Comparison of ENCODE assay signal across 1 cellular context in the genomic region with DNA sequence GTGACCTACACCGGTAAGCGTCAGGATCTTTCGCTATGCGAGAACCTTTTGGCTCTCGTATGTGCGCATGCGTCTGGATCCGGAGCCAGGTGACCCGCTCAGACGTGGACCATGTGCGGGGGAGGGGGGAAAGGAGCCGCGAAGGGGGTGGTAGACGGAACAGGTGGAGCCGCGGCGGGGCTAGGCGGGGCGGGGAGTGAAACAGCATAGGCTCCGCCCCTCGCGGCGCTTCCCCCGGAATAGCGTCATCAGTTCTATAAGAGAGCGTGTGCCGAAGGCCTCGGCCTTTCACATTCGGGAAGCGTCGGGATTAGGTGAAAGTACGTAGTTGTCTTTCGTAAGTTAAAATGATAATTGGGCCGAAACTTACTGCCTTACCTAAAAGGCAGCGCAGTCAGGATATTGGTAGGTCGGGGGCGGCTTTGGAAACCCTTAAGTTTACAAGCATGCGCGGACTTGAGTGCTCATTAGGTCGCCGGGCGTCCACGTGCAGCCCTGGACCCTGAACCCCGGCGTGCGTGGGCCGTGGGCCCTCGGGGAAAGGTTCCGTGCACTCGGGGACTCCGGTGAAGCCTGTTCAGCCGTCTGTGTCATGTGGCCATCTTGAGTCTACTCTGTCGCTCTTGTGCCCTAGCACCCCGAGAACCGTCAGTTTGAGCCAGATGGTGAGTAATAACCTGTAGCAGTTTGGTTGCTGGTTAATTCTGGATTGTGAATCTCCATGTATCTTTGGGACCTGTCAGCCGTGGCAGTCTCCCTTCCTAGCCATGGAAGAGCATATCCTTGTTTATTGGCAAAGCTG.
TF ChIP-seq lines count a peak whose summit lies in the region.

No MANE protein-coding gene starts in this region.

TF ChIP-seq in WTC11, 78 proteins besides CTCF, POLR2A, EP300 and RAD21 (continued from another document and continues in another):
- TF ChIP-seq, protein P1, sequence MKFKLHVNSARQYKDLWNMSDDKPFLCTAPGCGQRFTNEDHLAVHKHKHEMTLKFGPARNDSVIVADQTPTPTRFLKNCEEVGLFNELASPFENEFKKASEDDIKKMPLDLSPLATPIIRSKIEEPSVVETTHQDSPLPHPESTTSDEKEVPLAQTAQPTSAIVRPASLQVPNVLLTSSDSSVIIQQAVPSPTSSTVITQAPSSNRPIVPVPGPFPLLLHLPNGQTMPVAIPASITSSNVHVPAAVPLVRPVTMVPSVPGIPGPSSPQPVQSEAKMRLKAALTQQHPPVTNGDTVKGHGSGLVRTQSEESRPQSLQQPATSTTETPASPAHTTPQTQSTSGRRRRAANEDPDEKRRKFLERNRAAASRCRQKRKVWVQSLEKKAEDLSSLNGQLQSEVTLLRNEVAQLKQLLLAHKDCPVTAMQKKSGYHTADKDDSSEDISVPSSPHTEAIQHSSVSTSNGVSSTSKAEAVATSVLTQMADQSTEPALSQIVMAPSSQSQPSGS (CRISPR knock-in tag; IDR thresholded peaks at IDR 0.05; ENCODE audit: borderline replicate concordance, low read depth): 0 out of 2 replicates have a peak, but pooled peaks have one; percentile 25
- TF ChIP-seq, protein P2, sequence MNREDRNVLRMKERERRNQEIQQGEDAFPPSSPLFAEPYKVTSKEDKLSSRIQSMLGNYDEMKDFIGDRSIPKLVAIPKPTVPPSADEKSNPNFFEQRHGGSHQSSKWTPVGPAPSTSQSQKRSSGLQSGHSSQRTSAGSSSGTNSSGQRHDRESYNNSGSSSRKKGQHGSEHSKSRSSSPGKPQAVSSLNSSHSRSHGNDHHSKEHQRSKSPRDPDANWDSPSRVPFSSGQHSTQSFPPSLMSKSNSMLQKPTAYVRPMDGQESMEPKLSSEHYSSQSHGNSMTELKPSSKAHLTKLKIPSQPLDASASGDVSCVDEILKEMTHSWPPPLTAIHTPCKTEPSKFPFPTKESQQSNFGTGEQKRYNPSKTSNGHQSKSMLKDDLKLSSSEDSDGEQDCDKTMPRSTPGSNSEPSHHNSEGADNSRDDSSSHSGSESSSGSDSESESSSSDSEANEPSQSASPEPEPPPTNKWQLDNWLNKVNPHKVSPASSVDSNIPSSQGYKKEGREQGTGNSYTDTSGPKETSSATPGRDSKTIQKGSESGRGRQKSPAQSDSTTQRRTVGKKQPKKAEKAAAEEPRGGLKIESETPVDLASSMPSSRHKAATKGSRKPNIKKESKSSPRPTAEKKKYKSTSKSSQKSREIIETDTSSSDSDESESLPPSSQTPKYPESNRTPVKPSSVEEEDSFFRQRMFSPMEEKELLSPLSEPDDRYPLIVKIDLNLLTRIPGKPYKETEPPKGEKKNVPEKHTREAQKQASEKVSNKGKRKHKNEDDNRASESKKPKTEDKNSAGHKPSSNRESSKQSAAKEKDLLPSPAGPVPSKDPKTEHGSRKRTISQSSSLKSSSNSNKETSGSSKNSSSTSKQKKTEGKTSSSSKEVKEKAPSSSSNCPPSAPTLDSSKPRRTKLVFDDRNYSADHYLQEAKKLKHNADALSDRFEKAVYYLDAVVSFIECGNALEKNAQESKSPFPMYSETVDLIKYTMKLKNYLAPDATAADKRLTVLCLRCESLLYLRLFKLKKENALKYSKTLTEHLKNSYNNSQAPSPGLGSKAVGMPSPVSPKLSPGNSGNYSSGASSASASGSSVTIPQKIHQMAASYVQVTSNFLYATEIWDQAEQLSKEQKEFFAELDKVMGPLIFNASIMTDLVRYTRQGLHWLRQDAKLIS (CRISPR knock-in tag; IDR thresholded peaks at IDR 0.05; ENCODE audit: borderline replicate concordance): peak; percentile 11; the same call in 1 of the 2 replicates
- TF ChIP-seq JUN (CRISPR knock-in tag; IDR thresholded peaks at IDR 0.05) (peak; percentile 89), ZBTB21 (CRISPR knock-in tag; IDR thresholded peaks at IDR 0.05; ENCODE audit: borderline replicate concordance) (peak; percentile 83), EMX1 (CRISPR knock-in tag; IDR thresholded peaks at IDR 0.05) (peak; percentile 90), KAT7 (CRISPR knock-in tag; IDR thresholded peaks at IDR 0.05; ENCODE audit: borderline replicate concordance) (no peak), ZNF232 (CRISPR knock-in tag; IDR thresholded peaks at IDR 0.05) (peak; percentile 92), RELA (CRISPR knock-in tag; IDR thresholded peaks at IDR 0.05; ENCODE audit: borderline replicate concordance) (no peak), ZNF671 (CRISPR knock-in tag; IDR thresholded peaks at IDR 0.05) (peak; percentile 95), MYBL2 (CRISPR knock-in tag; IDR thresholded peaks at IDR 0.05) (peak; percentile 14; the same call in 1 of the 2 replicates), ELF4 (CRISPR knock-in tag; IDR thresholded peaks at IDR 0.05; ENCODE audit: low read depth) (no peak), TP53 (CRISPR knock-in tag; IDR thresholded peaks at IDR 0.05) (no peak; the same call in 1 of the 2 replicates), SMAD4 (CRISPR knock-in tag; IDR thresholded peaks at IDR 0.05) (0 out of 2 replicates have a peak, but pooled peaks have one; percentile 33), NFYB (CRISPR knock-in tag; conservative IDR thresholded peaks at IDR 0.05; ENCODE audit: low read depth) (no peak), ZNF317 (CRISPR knock-in tag; IDR thresholded peaks at IDR 0.05; ENCODE audit: borderline replicate concordance, low read depth) (no peak), NFE2L1 (CRISPR knock-in tag; IDR thresholded peaks at IDR 0.05) (no peak), ZNF396 (CRISPR knock-in tag; IDR thresholded peaks at IDR 0.05; ENCODE audit: borderline replicate concordance) (no peak), NR3C1 (CRISPR knock-in tag; conservative IDR thresholded peaks at IDR 0.05; ENCODE audit: low read depth) (no peak), CREB1 (CRISPR knock-in tag; IDR thresholded peaks at IDR 0.05) (0 out of 2 replicates have a peak, but pooled peaks have one; percentile 28)
- TF ChIP-seq, protein P3, sequence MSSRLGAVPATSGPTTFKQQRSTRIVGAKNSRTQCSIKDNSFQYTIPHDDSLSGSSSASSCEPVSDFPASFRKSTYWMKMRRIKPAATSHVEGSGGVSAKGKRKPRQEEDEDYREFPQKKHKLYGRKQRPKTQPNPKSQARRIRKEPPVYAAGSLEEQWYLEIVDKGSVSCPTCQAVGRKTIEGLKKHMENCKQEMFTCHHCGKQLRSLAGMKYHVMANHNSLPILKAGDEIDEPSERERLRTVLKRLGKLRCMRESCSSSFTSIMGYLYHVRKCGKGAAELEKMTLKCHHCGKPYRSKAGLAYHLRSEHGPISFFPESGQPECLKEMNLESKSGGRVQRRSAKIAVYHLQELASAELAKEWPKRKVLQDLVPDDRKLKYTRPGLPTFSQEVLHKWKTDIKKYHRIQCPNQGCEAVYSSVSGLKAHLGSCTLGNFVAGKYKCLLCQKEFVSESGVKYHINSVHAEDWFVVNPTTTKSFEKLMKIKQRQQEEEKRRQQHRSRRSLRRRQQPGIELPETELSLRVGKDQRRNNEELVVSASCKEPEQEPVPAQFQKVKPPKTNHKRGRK (CRISPR knock-in tag; IDR thresholded peaks at IDR 0.05; ENCODE audit: borderline replicate concordance): no peak
- TF ChIP-seq, protein P4, sequence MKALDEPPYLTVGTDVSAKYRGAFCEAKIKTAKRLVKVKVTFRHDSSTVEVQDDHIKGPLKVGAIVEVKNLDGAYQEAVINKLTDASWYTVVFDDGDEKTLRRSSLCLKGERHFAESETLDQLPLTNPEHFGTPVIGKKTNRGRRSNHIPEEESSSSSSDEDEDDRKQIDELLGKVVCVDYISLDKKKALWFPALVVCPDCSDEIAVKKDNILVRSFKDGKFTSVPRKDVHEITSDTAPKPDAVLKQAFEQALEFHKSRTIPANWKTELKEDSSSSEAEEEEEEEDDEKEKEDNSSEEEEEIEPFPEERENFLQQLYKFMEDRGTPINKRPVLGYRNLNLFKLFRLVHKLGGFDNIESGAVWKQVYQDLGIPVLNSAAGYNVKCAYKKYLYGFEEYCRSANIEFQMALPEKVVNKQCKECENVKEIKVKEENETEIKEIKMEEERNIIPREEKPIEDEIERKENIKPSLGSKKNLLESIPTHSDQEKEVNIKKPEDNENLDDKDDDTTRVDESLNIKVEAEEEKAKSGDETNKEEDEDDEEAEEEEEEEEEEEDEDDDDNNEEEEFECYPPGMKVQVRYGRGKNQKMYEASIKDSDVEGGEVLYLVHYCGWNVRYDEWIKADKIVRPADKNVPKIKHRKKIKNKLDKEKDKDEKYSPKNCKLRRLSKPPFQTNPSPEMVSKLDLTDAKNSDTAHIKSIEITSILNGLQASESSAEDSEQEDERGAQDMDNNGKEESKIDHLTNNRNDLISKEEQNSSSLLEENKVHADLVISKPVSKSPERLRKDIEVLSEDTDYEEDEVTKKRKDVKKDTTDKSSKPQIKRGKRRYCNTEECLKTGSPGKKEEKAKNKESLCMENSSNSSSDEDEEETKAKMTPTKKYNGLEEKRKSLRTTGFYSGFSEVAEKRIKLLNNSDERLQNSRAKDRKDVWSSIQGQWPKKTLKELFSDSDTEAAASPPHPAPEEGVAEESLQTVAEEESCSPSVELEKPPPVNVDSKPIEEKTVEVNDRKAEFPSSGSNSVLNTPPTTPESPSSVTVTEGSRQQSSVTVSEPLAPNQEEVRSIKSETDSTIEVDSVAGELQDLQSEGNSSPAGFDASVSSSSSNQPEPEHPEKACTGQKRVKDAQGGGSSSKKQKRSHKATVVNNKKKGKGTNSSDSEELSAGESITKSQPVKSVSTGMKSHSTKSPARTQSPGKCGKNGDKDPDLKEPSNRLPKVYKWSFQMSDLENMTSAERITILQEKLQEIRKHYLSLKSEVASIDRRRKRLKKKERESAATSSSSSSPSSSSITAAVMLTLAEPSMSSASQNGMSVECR (CRISPR knock-in tag; IDR thresholded peaks at IDR 0.05; ENCODE audit: borderline replicate concordance): peak; percentile 80; the same call in 1 of the 2 replicates
- TF ChIP-seq, protein P5, sequence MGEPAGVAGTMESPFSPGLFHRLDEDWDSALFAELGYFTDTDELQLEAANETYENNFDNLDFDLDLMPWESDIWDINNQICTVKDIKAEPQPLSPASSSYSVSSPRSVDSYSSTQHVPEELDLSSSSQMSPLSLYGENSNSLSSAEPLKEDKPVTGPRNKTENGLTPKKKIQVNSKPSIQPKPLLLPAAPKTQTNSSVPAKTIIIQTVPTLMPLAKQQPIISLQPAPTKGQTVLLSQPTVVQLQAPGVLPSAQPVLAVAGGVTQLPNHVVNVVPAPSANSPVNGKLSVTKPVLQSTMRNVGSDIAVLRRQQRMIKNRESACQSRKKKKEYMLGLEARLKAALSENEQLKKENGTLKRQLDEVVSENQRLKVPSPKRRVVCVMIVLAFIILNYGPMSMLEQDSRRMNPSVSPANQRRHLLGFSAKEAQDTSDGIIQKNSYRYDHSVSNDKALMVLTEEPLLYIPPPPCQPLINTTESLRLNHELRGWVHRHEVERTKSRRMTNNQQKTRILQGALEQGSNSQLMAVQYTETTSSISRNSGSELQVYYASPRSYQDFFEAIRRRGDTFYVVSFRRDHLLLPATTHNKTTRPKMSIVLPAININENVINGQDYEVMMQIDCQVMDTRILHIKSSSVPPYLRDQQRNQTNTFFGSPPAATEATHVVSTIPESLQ (CRISPR knock-in tag; IDR thresholded peaks at IDR 0.05): no peak
- TF ChIP-seq, protein P6, sequence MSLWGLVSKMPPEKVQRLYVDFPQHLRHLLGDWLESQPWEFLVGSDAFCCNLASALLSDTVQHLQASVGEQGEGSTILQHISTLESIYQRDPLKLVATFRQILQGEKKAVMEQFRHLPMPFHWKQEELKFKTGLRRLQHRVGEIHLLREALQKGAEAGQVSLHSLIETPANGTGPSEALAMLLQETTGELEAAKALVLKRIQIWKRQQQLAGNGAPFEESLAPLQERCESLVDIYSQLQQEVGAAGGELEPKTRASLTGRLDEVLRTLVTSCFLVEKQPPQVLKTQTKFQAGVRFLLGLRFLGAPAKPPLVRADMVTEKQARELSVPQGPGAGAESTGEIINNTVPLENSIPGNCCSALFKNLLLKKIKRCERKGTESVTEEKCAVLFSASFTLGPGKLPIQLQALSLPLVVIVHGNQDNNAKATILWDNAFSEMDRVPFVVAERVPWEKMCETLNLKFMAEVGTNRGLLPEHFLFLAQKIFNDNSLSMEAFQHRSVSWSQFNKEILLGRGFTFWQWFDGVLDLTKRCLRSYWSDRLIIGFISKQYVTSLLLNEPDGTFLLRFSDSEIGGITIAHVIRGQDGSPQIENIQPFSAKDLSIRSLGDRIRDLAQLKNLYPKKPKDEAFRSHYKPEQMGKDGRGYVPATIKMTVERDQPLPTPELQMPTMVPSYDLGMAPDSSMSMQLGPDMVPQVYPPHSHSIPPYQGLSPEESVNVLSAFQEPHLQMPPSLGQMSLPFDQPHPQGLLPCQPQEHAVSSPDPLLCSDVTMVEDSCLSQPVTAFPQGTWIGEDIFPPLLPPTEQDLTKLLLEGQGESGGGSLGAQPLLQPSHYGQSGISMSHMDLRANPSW (CRISPR knock-in tag; conservative IDR thresholded peaks at IDR 0.05; ENCODE audit: low read depth): no peak
- TF ChIP-seq, protein P7, sequence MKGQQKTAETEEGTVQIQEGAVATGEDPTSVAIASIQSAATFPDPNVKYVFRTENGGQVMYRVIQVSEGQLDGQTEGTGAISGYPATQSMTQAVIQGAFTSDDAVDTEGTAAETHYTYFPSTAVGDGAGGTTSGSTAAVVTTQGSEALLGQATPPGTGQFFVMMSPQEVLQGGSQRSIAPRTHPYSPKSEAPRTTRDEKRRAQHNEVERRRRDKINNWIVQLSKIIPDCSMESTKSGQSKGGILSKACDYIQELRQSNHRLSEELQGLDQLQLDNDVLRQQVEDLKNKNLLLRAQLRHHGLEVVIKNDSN (CRISPR knock-in tag; IDR thresholded peaks at IDR 0.05): peak; percentile 85
- TF ChIP-seq, protein P8, sequence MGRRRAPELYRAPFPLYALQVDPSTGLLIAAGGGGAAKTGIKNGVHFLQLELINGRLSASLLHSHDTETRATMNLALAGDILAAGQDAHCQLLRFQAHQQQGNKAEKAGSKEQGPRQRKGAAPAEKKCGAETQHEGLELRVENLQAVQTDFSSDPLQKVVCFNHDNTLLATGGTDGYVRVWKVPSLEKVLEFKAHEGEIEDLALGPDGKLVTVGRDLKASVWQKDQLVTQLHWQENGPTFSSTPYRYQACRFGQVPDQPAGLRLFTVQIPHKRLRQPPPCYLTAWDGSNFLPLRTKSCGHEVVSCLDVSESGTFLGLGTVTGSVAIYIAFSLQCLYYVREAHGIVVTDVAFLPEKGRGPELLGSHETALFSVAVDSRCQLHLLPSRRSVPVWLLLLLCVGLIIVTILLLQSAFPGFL (CRISPR knock-in tag; IDR thresholded peaks at IDR 0.05; ENCODE audit: borderline replicate concordance): no peak
- TF ChIP-seq, protein P9, sequence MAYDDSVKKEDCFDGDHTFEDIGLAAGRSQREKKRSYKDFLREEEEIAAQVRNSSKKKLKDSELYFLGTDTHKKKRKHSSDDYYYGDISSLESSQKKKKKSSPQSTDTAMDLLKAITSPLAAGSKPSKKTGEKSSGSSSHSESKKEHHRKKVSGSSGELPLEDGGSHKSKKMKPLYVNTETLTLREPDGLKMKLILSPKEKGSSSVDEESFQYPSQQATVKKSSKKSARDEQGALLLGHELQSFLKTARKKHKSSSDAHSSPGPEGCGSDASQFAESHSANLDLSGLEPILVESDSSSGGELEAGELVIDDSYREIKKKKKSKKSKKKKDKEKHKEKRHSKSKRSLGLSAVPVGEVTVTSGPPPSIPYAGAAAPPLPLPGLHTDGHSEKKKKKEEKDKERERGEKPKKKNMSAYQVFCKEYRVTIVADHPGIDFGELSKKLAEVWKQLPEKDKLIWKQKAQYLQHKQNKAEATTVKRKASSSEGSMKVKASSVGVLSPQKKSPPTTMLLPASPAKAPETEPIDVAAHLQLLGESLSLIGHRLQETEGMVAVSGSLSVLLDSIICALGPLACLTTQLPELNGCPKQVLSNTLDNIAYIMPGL (CRISPR knock-in tag; IDR thresholded peaks at IDR 0.05): no peak
- TF ChIP-seq, protein P10, sequence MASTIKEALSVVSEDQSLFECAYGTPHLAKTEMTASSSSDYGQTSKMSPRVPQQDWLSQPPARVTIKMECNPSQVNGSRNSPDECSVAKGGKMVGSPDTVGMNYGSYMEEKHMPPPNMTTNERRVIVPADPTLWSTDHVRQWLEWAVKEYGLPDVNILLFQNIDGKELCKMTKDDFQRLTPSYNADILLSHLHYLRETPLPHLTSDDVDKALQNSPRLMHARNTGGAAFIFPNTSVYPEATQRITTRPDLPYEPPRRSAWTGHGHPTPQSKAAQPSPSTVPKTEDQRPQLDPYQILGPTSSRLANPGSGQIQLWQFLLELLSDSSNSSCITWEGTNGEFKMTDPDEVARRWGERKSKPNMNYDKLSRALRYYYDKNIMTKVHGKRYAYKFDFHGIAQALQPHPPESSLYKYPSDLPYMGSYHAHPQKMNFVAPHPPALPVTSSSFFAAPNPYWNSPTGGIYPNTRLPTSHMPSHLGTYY (CRISPR knock-in tag; IDR thresholded peaks at IDR 0.05): peak; percentile 96
